Comparison of ENCODE assay signal across 16 cellular contexts in genomic region chr6:127841811-127842210, GRCh38. TPM values are rescaled to one million over a fixed set of nuclear protein-coding genes. Genes with fewer than 3 reads are reported as not detected.
"Had no signal": no experiment of that assay in that cellular context is flagged by ENCODE, and none has a peak within 500 bp of the region (broad histone marks: within the 10 kb centered on the region; RNA-seq: fewer than 3 reads in every experiment).

No MANE protein-coding gene starts in this region.

- H3K4me1 Mint-ChIP-seq: nephron progenitor cell had no signal

- H3K27ac ChIP-seq: body of pancreas, esophagus muscularis mucosa, gastroesophageal sphincter, skin epidermis, stomach, thyroid gland, uterus had no signal

- H3K4me3 ChIP-seq: body of pancreas, esophagus muscularis mucosa, gastroesophageal sphincter, skin epidermis, stomach, thyroid gland, uterus had no signal

- H3K27me3 Mint-ChIP-seq: activated CD4-positive, alpha-beta memory T cell treated with anti-CD3 and anti-CD28 coated beads for 36 hours; central memory CD8-positive, alpha-beta T cell had no signal

- H3K4me1 ChIP-seq: body of pancreas, esophagus muscularis mucosa, gastroesophageal sphincter, stomach, thyroid gland, uterus had no signal

- H3K27me3 ChIP-seq: body of pancreas, esophagus muscularis mucosa, gastroesophageal sphincter, stomach, thyroid gland, uterus had no signal

- H3K4me3 Mint-ChIP-seq: activated CD4-positive, alpha-beta memory T cell treated with anti-CD3 and anti-CD28 coated beads for 36 hours; central memory CD8-positive, alpha-beta T cell; nephron progenitor cell had no signal

- H3K9me3 ChIP-seq: body of pancreas, esophagus muscularis mucosa, gastroesophageal sphincter, stomach, thyroid gland, uterus had no signal

- DNase-seq: activated CD4-positive, alpha-beta memory T cell treated with anti-CD3 and anti-CD28 coated beads for 36 hours; activated CD4-positive, alpha-beta T cell treated with anti-CD3 and anti-CD28 coated beads for 1 hour; body of pancreas; kidney; left ventricle myocardium superior; nephron progenitor cell; stimulated activated CD4-positive, alpha-beta T cell treated with anti-CD3 and anti-CD28 coated beads, Interleukin-4, amount 100 ng/mL, for 4 hours; stomach; T-helper 9 cell; thyroid gland; uterus had no signal

- H3K36me3 ChIP-seq: esophagus muscularis mucosa, gastroesophageal sphincter, stomach, thyroid gland, uterus had no signal

- H3K9me3 Mint-ChIP-seq: central memory CD8-positive, alpha-beta T cell; nephron progenitor cell had no signal

- H3K27ac Mint-ChIP-seq: activated CD4-positive, alpha-beta memory T cell treated with anti-CD3 and anti-CD28 coated beads for 36 hours; nephron progenitor cell had no signal

RNA-seq across cellular contexts. Expression of gene THEMIS, which starts 59.0 kb away (rescaled TPM):
- total RNA-seq: dermis microvascular lymphatic vessel endothelial cell had no signal
